In genomic region chr3:123412811-123413588, GRCh38 we compare ENCODE assay signal across 14 cellular contexts. TPM values are rescaled to one million over a fixed set of nuclear protein-coding genes. Genes with fewer than 3 reads are reported as not detected.
DNase-seq lines count a peak whose midpoint lies in the region; ATAC-seq and TF ChIP-seq lines count a peak whose summit lies in the region.
"Had no signal": no experiment of that assay in that cellular context is flagged by ENCODE, and none has a peak within 500 bp of the region (broad histone marks: within the 10 kb centered on the region; RNA-seq: fewer than 3 reads in every experiment).

No MANE protein-coding gene starts in this region.

- H3K36me3 ChIP-seq in mucosa of stomach (ENCODE audit: control insufficient read depth, insufficient read depth, low read length), result no peaks in the 10 kb centered on the region
- no peaks in the 10 kb centered on the region for H3K36me3 ChIP-seq in subcutaneous abdominal adipose tissue (ENCODE audit: control insufficient read depth in 5 of 5, insufficient read depth in 5 of 5, low read length in 5 of 5)
- no peaks in the 10 kb centered on the region for H3K36me3 ChIP-seq in mammary epithelial cell (ENCODE audit: insufficient read depth, low read length)

- DNase-seq in NCI-H524 treated with DMSO at 0.1 percent for 48 hours (lab: John Stamatoyannopoulos, UW) (peak; percentile 33), foreskin fibroblast (peak; percentile 9 to 50), NCI-H345 (lab: John Stamatoyannopoulos, UW) (no peak), mammary epithelial cell (no peak), GF-D8 (lab: John Stamatoyannopoulos, UW) (no peak)
- DNase-seq: CD8-positive, alpha-beta T cell; effector memory CD4-positive, alpha-beta T cell; islet precursor cell; NCI-H2081; stimulated activated naive CD8-positive, alpha-beta T cell treated with anti-CD3 and anti-CD28 coated beads, Interleukin-15, amount 100 ng/mL, for 72 hours had no signal

- no peak overlapping the region for H3K4me2 ChIP-seq in mammary epithelial cell (ENCODE audit: insufficient read depth, low read depth, low read length)

- H3K27ac ChIP-seq in subcutaneous abdominal adipose tissue (ENCODE audit: low read depth, low read length) (peak overlapping the region; percentile 62), mammary epithelial cell (ENCODE audit: insufficient read depth, low read depth, low read length) (no peak overlapping the region)

- no peaks in the 10 kb centered on the region for H4K20me1 ChIP-seq in mammary epithelial cell (ENCODE audit: insufficient read depth, low read length)

- H3K4me3 ChIP-seq in foreskin fibroblast (ENCODE audit: low read depth in 1 of 2, low read length in 2 of 2), result no peak overlapping the region
- no peak overlapping the region for H3K4me3 ChIP-seq in mucosa of stomach (ENCODE audit: low read length)
- H3K4me3 ChIP-seq in subcutaneous abdominal adipose tissue (ENCODE audit: low read depth in 1 of 5, low read length in 5 of 5), result peak overlapping the region in 1 of 5 donors; percentile 19
- H3K4me3 ChIP-seq in mammary epithelial cell (replicated peaks in 1 of 3; ENCODE audit: insufficient read depth in 1 of 3, low read depth in 2 of 3, low read length in 3 of 3), result no peak overlapping the region
- H3K4me3 ChIP-seq: GM12878 had no signal

- H3K27me3 ChIP-seq in mucosa of stomach (ENCODE audit: control insufficient read depth, insufficient read depth, low read length) (no peaks in the 10 kb centered on the region), subcutaneous abdominal adipose tissue (ENCODE audit: control insufficient read depth in 5 of 5, insufficient read depth in 4 of 5, low read length in 5 of 5) (no peaks in the 10 kb centered on the region), mammary epithelial cell (ENCODE audit: insufficient read depth, low read length) (no peaks in the 10 kb centered on the region)

- ATAC-seq in HG03095 (IDR thresholded peaks at IDR 0.05; ENCODE audit: unreplicated experiment), result no peak
- ATAC-seq: CD8-positive, alpha-beta T cell; GM12878; stimulated activated naive CD8-positive, alpha-beta T cell treated with anti-CD3 and anti-CD28 coated beads, Interleukin-15, amount 100 ng/mL, for 72 hours had no signal

- no peak overlapping the region for H2AFZ ChIP-seq in mammary epithelial cell (ENCODE audit: low read depth, low read length)

- H3K79me2 ChIP-seq in mammary epithelial cell (ENCODE audit: insufficient read depth, low read length), result no peaks in the 10 kb centered on the region

- TF ChIP-seq CTCF in foreskin fibroblast (IDR thresholded peaks at IDR 0.05; ENCODE audit: low read depth, low read length) (no peak), mammary epithelial cell (conservative IDR thresholded peaks at IDR 0.05 in 1 of 2, IDR thresholded peaks at IDR 0.05 in 1 of 2; ENCODE audit: extremely low read depth in 1 of 2, insufficient read depth in 1 of 2, low read depth in 1 of 2, low read length in 2 of 2) (no peak)

- CTCF ChIA-PET in mammary epithelial cell (lab: Charles Lee; ENCODE audit: low non-redundant PET), result no interaction called here

- WGBS in mammary epithelial cell (ENCODE audit: low coverage, missing lambda C conversion rate), result 91% methylated on average over 18 of the region's 21 CpGs

- H3K4me1 ChIP-seq in mucosa of stomach (ENCODE audit: control insufficient read depth, insufficient read depth, low read length), result peaks cover 13% of the 10 kb centered on the region
- H3K4me1 ChIP-seq in subcutaneous abdominal adipose tissue (ENCODE audit: control insufficient read depth in 5 of 5, insufficient read depth in 5 of 5, low read length in 5 of 5), result peaks cover 2 to 33% (median 21%) of the 10 kb centered on the region in 5 donors
- H3K4me1 ChIP-seq in mammary epithelial cell (ENCODE audit: insufficient read depth, low read length), result no peaks in the 10 kb centered on the region

- H3K9me3 ChIP-seq in mucosa of stomach (ENCODE audit: control insufficient read depth, low read length), result no peaks in the 10 kb centered on the region
- no peaks in the 10 kb centered on the region for H3K9me3 ChIP-seq in subcutaneous abdominal adipose tissue (ENCODE audit: control insufficient read depth in 5 of 5, low read length in 5 of 5)
- no peaks in the 10 kb centered on the region for H3K9me3 ChIP-seq in mammary epithelial cell (replicated peaks; ENCODE audit: insufficient read depth, low read length)

- in situ Hi-C loops in mammary epithelial cell (cut with MboI; ENCODE audit: low sequenced_read_pairs in 2 of 2), result no loop called here

- dilution Hi-C loops in mammary epithelial cell (cut with HindIII; ENCODE audit: low sequenced_read_pairs), result no loop called here

- intact Hi-C loops in mammary epithelial cell (cut with micrococcal nuclease), result no loop called here

- BruUV-seq in mammary epithelial cell (replicated peaks; lab: Mats Ljungman, UMichigan), result no TSS peak

- H3K9ac ChIP-seq in mucosa of stomach (ENCODE audit: low read length) (peak overlapping the region; percentile 41), subcutaneous abdominal adipose tissue (ENCODE audit: low read length in 5 of 5) (no peak overlapping the region), mammary epithelial cell (ENCODE audit: insufficient read depth, low read length) (no peak overlapping the region)

RNA-seq across cellular contexts. Expression of gene ADCY5, which starts 35.9 kb away (rescaled TPM):
- total RNA-seq in mammary epithelial cell, result under 1 TPM in 1 of 2 donors, not detected in 1; 0.67 TPM
- polyA plus RNA-seq in mammary epithelial cell, result 0.06 TPM
- polyA minus RNA-seq in mammary epithelial cell, result not detected
- total RNA-seq: CD8-positive, alpha-beta T cell; GM12878 had no signal

Comparison
In these comparisons a context has a peak if more than half of its experiments do, and no peak if none do; other contexts are left out.
1. DNase-seq: peak in NCI-H524 treated with DMSO at 0.1 percent for 48 hours (single experiment) and foreskin fibroblast (2 of 2); none in NCI-H345 (single experiment), mammary epithelial cell (single experiment) and GF-D8 (single experiment).